8 cellular contexts compared by ENCODE assay signal in the genomic region with DNA sequence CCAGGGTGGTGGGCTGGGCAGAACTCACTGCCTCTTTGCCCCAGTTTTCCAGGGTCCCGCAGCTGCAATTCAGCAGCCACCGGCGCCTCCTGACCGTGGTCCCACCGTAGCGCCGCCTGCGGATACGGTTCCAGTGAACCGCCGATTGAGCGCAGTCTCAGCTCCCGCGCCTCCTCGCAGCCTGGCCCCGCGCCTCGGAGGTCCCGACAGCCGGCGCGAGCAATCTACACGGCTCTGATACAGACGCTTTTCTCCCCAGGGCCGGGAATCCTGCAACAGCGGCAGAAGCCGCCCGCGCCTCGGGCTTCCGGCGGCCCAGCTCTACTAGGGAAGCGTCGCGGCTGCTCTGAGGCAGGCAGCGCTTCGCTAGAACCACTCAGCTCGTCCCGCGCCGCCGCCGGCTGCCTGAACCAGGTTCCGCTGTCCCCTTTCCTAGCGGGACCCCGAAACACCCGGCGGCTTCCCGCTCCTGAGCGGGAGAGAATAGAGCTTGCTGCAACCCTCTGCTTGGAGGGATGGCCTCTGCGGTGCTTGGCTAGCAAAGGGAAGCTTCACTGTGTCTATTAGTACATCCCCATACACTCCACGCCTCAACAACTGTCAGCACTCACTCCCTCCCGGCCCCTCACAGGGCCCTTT. TPM values are rescaled to one million over a fixed set of nuclear protein-coding genes. Genes with fewer than 3 reads are reported as not detected.
DNase-seq lines count a peak whose midpoint lies in the region; ATAC-seq, FAIRE-seq and TF ChIP-seq lines count a peak whose summit lies in the region.

No MANE protein-coding gene starts in this region.

- TF ChIP-seq RAD21 in HepG2 (CRISPR knock-in tag; IDR thresholded peaks at IDR 0.05): no peak

- no peaks in the 10 kb centered on the region for H3K9me3 ChIP-seq in HepG2 (ENCODE audit: low read length)

- no peaks in the 10 kb centered on the region for H4K20me1 ChIP-seq in HepG2 (ENCODE audit: insufficient read depth, low read length)

- intact Hi-C loops in HepG2 (cut with micrococcal nuclease; ENCODE audit: unreplicated experiment): no loop called here

- peak; percentile 55 for DNase-seq in AG08395 (ENCODE audit: low spot score)
- DNase-seq in bronchial epithelial cell (ENCODE audit: low read depth): no peak
- no peak for DNase-seq in HepG2 (ENCODE audit: low spot score)
- no peak for DNase-seq in type B pancreatic cell (ENCODE audit: extremely low spot score, unreplicated experiment)
- no peak for DNase-seq in SK-N-DZ (ENCODE audit: low spot score)
- no peak for DNase-seq in AML-193 (lab: John Stamatoyannopoulos, UW)

- H3K9me3 Mint-ChIP-seq in IgD-negative memory B cell: peaks cover 0 to 2% (median 1%) of the 10 kb centered on the region in 3 donors
- H3K9me3 Mint-ChIP-seq in type B pancreatic cell: no peaks in the 10 kb centered on the region

- H3K4me1 Mint-ChIP-seq in IgD-negative memory B cell: peaks cover 7 to 16% (median 9%) of the 10 kb centered on the region in 3 donors
- H3K4me1 Mint-ChIP-seq in type B pancreatic cell (ENCODE audit: unreplicated experiment): peaks cover 10% of the 10 kb centered on the region

- no peak overlapping the region for H3K9ac ChIP-seq in HepG2 (ENCODE audit: insufficient read depth, low read depth, low read length)

- TF ChIP-seq POLR2A in HepG2 (IDR thresholded peaks at IDR 0.05; ENCODE audit: insufficient read depth in 1 of 2, low read depth in 2 of 2, low read length in 2 of 2): no peak

- 3% methylated on average over 2 of the region's 53 CpGs for WGBS in HepG2 (ENCODE audit: low lambda C conversion rate)

- CTCF ChIA-PET in HepG2 (lab: Yijun Ruan, JAX; ENCODE audit: low intra/inter-chr PET ratio, low total read pairs): no interaction called here

- H3K4me1 ChIP-seq in HepG2 (ENCODE audit: insufficient read depth, low read length): peaks cover 15% of the 10 kb centered on the region

- ATAC-seq in HepG2 (peak; percentile 76), GM18868 (IDR thresholded peaks at IDR 0.05; ENCODE audit: unreplicated experiment) (no peak)

- peaks cover 29% of the 10 kb centered on the region for H3K27me3 ChIP-seq in bronchial epithelial cell (ENCODE audit: control insufficient read depth, insufficient read depth, low read length)
- H3K27me3 ChIP-seq in HepG2 (ENCODE audit: control insufficient read depth in 1 of 2, insufficient read depth in 2 of 2, low read length in 2 of 2): peaks cover 34 to 76% of the 10 kb centered on the region in 2 experiments

- no peaks in the 10 kb centered on the region for H3K79me2 ChIP-seq in HepG2 (ENCODE audit: insufficient read depth, low read length)

- no TSS peak for BruUV-seq in HepG2 (replicated peaks; lab: Mats Ljungman, UMichigan)

- TF ChIP-seq EP300 in HepG2 (IDR thresholded peaks at IDR 0.05; ENCODE audit: low read depth in 2 of 2, low read length in 2 of 2) (no peak), HepG2 (CRISPR knock-in tag; IDR thresholded peaks at IDR 0.05; ENCODE audit: borderline replicate concordance) (no peak)

- H2AFZ ChIP-seq in HepG2 (ENCODE audit: low read length): no peak overlapping the region

- H3K27me3 Mint-ChIP-seq in IgD-negative memory B cell (peaks cover 50% of the 10 kb centered on the region), type B pancreatic cell (peaks cover 88% of the 10 kb centered on the region)

- H3K36me3 ChIP-seq in bronchial epithelial cell (ENCODE audit: control insufficient read depth, insufficient read depth, low read length) (no peaks in the 10 kb centered on the region), HepG2 (replicated peaks in 1 of 2; ENCODE audit: control insufficient read depth in 1 of 2, insufficient read depth in 2 of 2, low read length in 2 of 2) (no peaks in the 10 kb centered on the region)

- H3K4me3 Mint-ChIP-seq in IgD-negative memory B cell (peak overlapping the region in 3 of 4 donors; percentile 54 to 77 (median 74)), type B pancreatic cell (peak overlapping the region; percentile 73)

- H3K36me3 Mint-ChIP-seq in IgD-negative memory B cell (peaks cover 1% of the 10 kb centered on the region), type B pancreatic cell (no peaks in the 10 kb centered on the region)

- H3K27ac Mint-ChIP-seq in IgD-negative memory B cell (peak overlapping the region in 1 of 3 donors; percentile 86), type B pancreatic cell (no peak overlapping the region)

- H3K4me2 ChIP-seq in HepG2 (ENCODE audit: low read depth, low read length): peak overlapping the region; percentile 72

- TF ChIP-seq CTCF in bronchial epithelial cell (IDR thresholded peaks at IDR 0.05; ENCODE audit: insufficient read depth, low read length, severe bottlenecking) (no peak), HepG2 (CRISPR knock-in tag; IDR thresholded peaks at IDR 0.05) (0 out of 2 replicates have a peak, but pooled peaks have one; percentile 13), type B pancreatic cell (conservative IDR thresholded peaks at IDR 0.05) (no peak)

- H3K4me3 ChIP-seq in bronchial epithelial cell (ENCODE audit: low read depth, low read length) (peak overlapping the region; percentile 22), HepG2 (replicated peaks in 1 of 3; ENCODE audit: insufficient read depth in 1 of 3, low read depth in 2 of 3, low read length in 3 of 3) (peak overlapping the region; percentile 27 to 65 (median 41); a peak in 4 of 6 replicates)

- in situ Hi-C loops in HepG2 (cut with HindIII; ENCODE audit: extremely low pct_ligation_motif_present, low pct_unique_long_range_greater_than_20kb): no loop called here

- FAIRE-seq in bronchial epithelial cell (lab: Jason Lieb, UNC): no peak
- FAIRE-seq in HepG2 (lab: Jason Lieb, UNC): no peak

- POLR2A ChIA-PET in HepG2 (lab: Yijun Ruan, JAX): no interaction called here

- no peak overlapping the region for H3K27ac ChIP-seq in HepG2 (ENCODE audit: extremely low read length, insufficient read depth, low read length)

RNA-seq across cellular contexts. Expression of a gene that starts 3.1 kb away (rescaled TPM):
- polyA plus RNA-seq in IgD-negative memory B cell: not detected
- under 0.01 and 0.13 TPM in 2 replicates for total RNA-seq in bronchial epithelial cell
- total RNA-seq in HepG2 (2016; rRNA removed; fragmentation: Illumina TruSeq; extraction: Trizol): not detected in 2 replicates
- not detected in 2 replicates for total RNA-seq in HepG2 (2016; cell fraction: cytosol; rRNA removed; fragmentation: Illumina TruSeq; extraction: Trizol; ENCODE audit: low read depth)
- total RNA-seq in HepG2 (2016; cell fraction: insoluble cytoplasmic fraction; rRNA removed; fragmentation: Illumina TruSeq; extraction: Trizol): not detected in 2 replicates
- not detected in 2 replicates for total RNA-seq in HepG2 (2016; cell fraction: membrane; rRNA removed; fragmentation: Illumina TruSeq; extraction: Trizol)
- not detected in 2 replicates for total RNA-seq in HepG2 (2016; cell fraction: nucleus; rRNA removed; fragmentation: Illumina TruSeq; extraction: Trizol)
- 0.03 TPM in 1 of 2 replicates, not detected in the other for polyA plus RNA-seq in HepG2 (2011; rRNA removed)
- polyA plus RNA-seq in HepG2 (2011; cell fraction: cytosol; rRNA removed): not detected in 2 replicates
- polyA plus RNA-seq in HepG2 (2011; cell fraction: nucleus; rRNA removed): 0.03 and 0.10 TPM in 2 replicates
- polyA plus RNA-seq in HepG2 (2012): not detected in 2 replicates
- polyA plus RNA-seq in HepG2 (2016; cell fraction: cytosol; fragmentation: Illumina TruSeq; extraction: Trizol; ENCODE audit: low read depth): not detected in 2 replicates
- polyA plus RNA-seq in HepG2 (2016; cell fraction: insoluble cytoplasmic fraction; fragmentation: Illumina TruSeq; extraction: Trizol; ENCODE audit: low read depth): not detected in 2 replicates
- not detected in 2 replicates for polyA plus RNA-seq in HepG2 (2016; cell fraction: membrane; fragmentation: Illumina TruSeq; extraction: Trizol; ENCODE audit: low read depth)
- not detected in 2 replicates for polyA plus RNA-seq in HepG2 (2016; cell fraction: nucleus; fragmentation: Illumina TruSeq; extraction: Trizol; ENCODE audit: insufficient read depth, low read depth)
- 9.2 TPM in 1 of 2 replicates, not detected in the other for polyA minus RNA-seq in HepG2 (2011; rRNA and poly(A)+ RNA removed; ENCODE audit: low replicate concordance)
- not detected in 2 replicates for polyA minus RNA-seq in HepG2 (2011; cell fraction: cytosol; rRNA and poly(A)+ RNA removed)
- not detected in 2 replicates for polyA minus RNA-seq in HepG2 (2011; cell fraction: nucleus; rRNA and poly(A)+ RNA removed)
- total RNA-seq in type B pancreatic cell (ENCODE audit: low replicate concordance): 0.29 and 0.34 TPM in 2 replicates
- not detected in 2 replicates for polyA plus RNA-seq in SK-N-DZ (2014; cell fraction: cytosol; rRNA removed)
- polyA plus RNA-seq in SK-N-DZ (2014; cell fraction: nucleus; rRNA removed): not detected in 2 replicates

RNA-seq across cellular contexts. Expression of a gene that starts 3.2 kb away (rescaled TPM):
- not detected for polyA plus RNA-seq in IgD-negative memory B cell
- 0.26 and 0.51 TPM in 2 replicates for total RNA-seq in bronchial epithelial cell
- total RNA-seq in HepG2 (2016; rRNA removed; fragmentation: Illumina TruSeq; extraction: Trizol): not detected in 2 replicates
- total RNA-seq in HepG2 (2016; cell fraction: cytosol; rRNA removed; fragmentation: Illumina TruSeq; extraction: Trizol; ENCODE audit: low read depth): not detected in 2 replicates
- not detected in 2 replicates for total RNA-seq in HepG2 (2016; cell fraction: insoluble cytoplasmic fraction; rRNA removed; fragmentation: Illumina TruSeq; extraction: Trizol)
- not detected in 2 replicates for total RNA-seq in HepG2 (2016; cell fraction: membrane; rRNA removed; fragmentation: Illumina TruSeq; extraction: Trizol)
- not detected in 2 replicates for total RNA-seq in HepG2 (2016; cell fraction: nucleus; rRNA removed; fragmentation: Illumina TruSeq; extraction: Trizol)
- not detected in 2 replicates for polyA plus RNA-seq in HepG2 (2011; rRNA removed)
- polyA plus RNA-seq in HepG2 (2011; cell fraction: cytosol; rRNA removed): not detected in 2 replicates
- polyA plus RNA-seq in HepG2 (2011; cell fraction: nucleus; rRNA removed): not detected in 2 replicates
- polyA plus RNA-seq in HepG2 (2012): not detected in 2 replicates
- polyA plus RNA-seq in HepG2 (2016; cell fraction: cytosol; fragmentation: Illumina TruSeq; extraction: Trizol; ENCODE audit: low read depth): not detected in 2 replicates
- not detected in 2 replicates for polyA plus RNA-seq in HepG2 (2016; cell fraction: insoluble cytoplasmic fraction; fragmentation: Illumina TruSeq; extraction: Trizol; ENCODE audit: low read depth)
- not detected in 2 replicates for polyA plus RNA-seq in HepG2 (2016; cell fraction: membrane; fragmentation: Illumina TruSeq; extraction: Trizol; ENCODE audit: low read depth)
- polyA plus RNA-seq in HepG2 (2016; cell fraction: nucleus; fragmentation: Illumina TruSeq; extraction: Trizol; ENCODE audit: insufficient read depth, low read depth): not detected in 2 replicates
- 0.04 and 3.0 TPM in 2 replicates for polyA minus RNA-seq in HepG2 (2011; rRNA and poly(A)+ RNA removed; ENCODE audit: low replicate concordance)
- polyA minus RNA-seq in HepG2 (2011; cell fraction: cytosol; rRNA and poly(A)+ RNA removed): 0.18 TPM in 1 of 2 replicates, not detected in the other
- polyA minus RNA-seq in HepG2 (2011; cell fraction: nucleus; rRNA and poly(A)+ RNA removed): not detected in 2 replicates
- total RNA-seq in type B pancreatic cell (ENCODE audit: low replicate concordance): 0.75 and 0.81 TPM in 2 replicates
- not detected in 2 replicates for polyA plus RNA-seq in SK-N-DZ (2014; cell fraction: cytosol; rRNA removed)
- polyA plus RNA-seq in SK-N-DZ (2014; cell fraction: nucleus; rRNA removed): not detected in 2 replicates

RNA-seq across cellular contexts. Expression of a gene that starts 55.9 kb away (rescaled TPM):
- polyA plus RNA-seq in IgD-negative memory B cell (not detected), HepG2 (2011; rRNA removed) (not detected in 2 replicates)
- total RNA-seq in bronchial epithelial cell (not detected in 2 replicates), HepG2 (2016; rRNA removed; fragmentation: Illumina TruSeq; extraction: Trizol) (not detected in 2 replicates), type B pancreatic cell (ENCODE audit: low replicate concordance) (not detected in 2 replicates)
- not detected in 2 replicates for total RNA-seq in HepG2 (2016; cell fraction: cytosol; rRNA removed; fragmentation: Illumina TruSeq; extraction: Trizol; ENCODE audit: low read depth)
- total RNA-seq in HepG2 (2016; cell fraction: insoluble cytoplasmic fraction; rRNA removed; fragmentation: Illumina TruSeq; extraction: Trizol): not detected in 2 replicates
- not detected in 2 replicates for total RNA-seq in HepG2 (2016; cell fraction: membrane; rRNA removed; fragmentation: Illumina TruSeq; extraction: Trizol)
- total RNA-seq in HepG2 (2016; cell fraction: nucleus; rRNA removed; fragmentation: Illumina TruSeq; extraction: Trizol): not detected in 2 replicates
- polyA plus RNA-seq in HepG2 (2011; cell fraction: cytosol; rRNA removed): not detected in 2 replicates
- polyA plus RNA-seq in HepG2 (2011; cell fraction: nucleus; rRNA removed): not detected in 2 replicates
- polyA plus RNA-seq in HepG2 (2012): not detected in 2 replicates
- not detected in 2 replicates for polyA plus RNA-seq in HepG2 (2016; cell fraction: cytosol; fragmentation: Illumina TruSeq; extraction: Trizol; ENCODE audit: low read depth)
- not detected in 2 replicates for polyA plus RNA-seq in HepG2 (2016; cell fraction: insoluble cytoplasmic fraction; fragmentation: Illumina TruSeq; extraction: Trizol; ENCODE audit: low read depth)
- not detected in 2 replicates for polyA plus RNA-seq in HepG2 (2016; cell fraction: membrane; fragmentation: Illumina TruSeq; extraction: Trizol; ENCODE audit: low read depth)
- not detected in 2 replicates for polyA plus RNA-seq in HepG2 (2016; cell fraction: nucleus; fragmentation: Illumina TruSeq; extraction: Trizol; ENCODE audit: insufficient read depth, low read depth)
- polyA minus RNA-seq in HepG2 (2011; rRNA and poly(A)+ RNA removed; ENCODE audit: low replicate concordance): not detected in 2 replicates
- polyA minus RNA-seq in HepG2 (2011; cell fraction: cytosol; rRNA and poly(A)+ RNA removed): not detected in 2 replicates
- polyA minus RNA-seq in HepG2 (2011; cell fraction: nucleus; rRNA and poly(A)+ RNA removed): not detected in 2 replicates
- not detected in 2 replicates for polyA plus RNA-seq in SK-N-DZ (2014; cell fraction: cytosol; rRNA removed)
- not detected in 2 replicates for polyA plus RNA-seq in SK-N-DZ (2014; cell fraction: nucleus; rRNA removed)
